8 cellular contexts compared by ENCODE assay signal in the genomic region with DNA sequence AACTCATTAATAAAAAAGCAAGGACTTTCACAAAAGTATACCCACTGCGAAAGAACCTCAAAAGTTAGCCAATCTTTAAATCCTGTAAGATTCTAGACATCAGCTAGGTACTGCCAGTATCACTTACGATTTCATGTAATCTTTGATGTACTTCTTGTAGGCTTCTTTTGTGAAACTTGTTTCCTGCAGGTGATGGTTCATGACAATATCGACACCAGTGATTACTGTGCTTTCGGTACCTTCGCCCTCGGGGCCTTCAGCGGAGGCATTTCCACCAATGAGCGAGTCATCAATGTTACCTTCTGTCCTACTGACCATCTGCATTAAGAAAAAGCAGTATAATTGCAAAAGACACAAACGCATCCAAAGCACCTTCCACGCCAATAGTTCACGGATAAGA. TPM values are rescaled to one million over a fixed set of nuclear protein-coding genes. Genes with fewer than 3 reads are reported as not detected.
DNase-seq lines count a peak whose midpoint lies in the region; ATAC-seq, FAIRE-seq and TF ChIP-seq lines count a peak whose summit lies in the region.

No MANE protein-coding gene starts in this region.

- no peak for ATAC-seq in activated CD8-positive, alpha-beta T cell treated with anti-CD3 and anti-CD28 coated beads, Interleukin-2, amount 10 ng/mL, durations not matched to agents 7 days and 5 days
- ATAC-seq in GM19035 (IDR thresholded peaks at IDR 0.05; ENCODE audit: unreplicated experiment): no peak
- ATAC-seq in GM18505 (IDR thresholded peaks at IDR 0.05; ENCODE audit: unreplicated experiment): no peak
- no peak for ATAC-seq in GM18873 (IDR thresholded peaks at IDR 0.05; ENCODE audit: low FRiP score, unreplicated experiment)

- no peaks in the 10 kb centered on the region for H3K27me3 ChIP-seq in GM23248 (replicated peaks; ENCODE audit: insufficient read depth)
- no peaks in the 10 kb centered on the region for H3K27me3 ChIP-seq in small intestine (ENCODE audit: control insufficient read depth in 2 of 2, insufficient read depth in 2 of 2, low read length in 2 of 2)

- in situ Hi-C loops in GM23248 (cut with MboI): no loop called here

- no peaks in the 10 kb centered on the region for H3K27me3 Mint-ChIP-seq in activated CD8-positive, alpha-beta T cell treated with anti-CD3 and anti-CD28 coated beads, Interleukin-2, amount 10 ng/mL, durations not matched to agents 7 days and 5 days (ENCODE audit: low read depth)

- H3K27ac Mint-ChIP-seq in activated CD8-positive, alpha-beta T cell treated with anti-CD3 and anti-CD28 coated beads, Interleukin-2, amount 10 ng/mL, durations not matched to agents 7 days and 5 days: peak overlapping the region; percentile 100

- H3K4me3 Mint-ChIP-seq in activated CD8-positive, alpha-beta T cell treated with anti-CD3 and anti-CD28 coated beads, Interleukin-2, amount 10 ng/mL, durations not matched to agents 7 days and 5 days: peak overlapping the region; percentile 98

- peaks cover 57% of the 10 kb centered on the region for H3F3A ChIP-seq in GM23248 (ENCODE audit: insufficient read depth)

- peaks cover 54% of the 10 kb centered on the region for H4K20me1 ChIP-seq in GM23248 (ENCODE audit: insufficient read depth)

- no peaks in the 10 kb centered on the region for H3K9me2 ChIP-seq in GM23248 (ENCODE audit: insufficient read depth)

- no peak for FAIRE-seq in small intestine (lab: Jason Lieb, UNC)

- peak overlapping the region; percentile 98 for H3K4me3 ChIP-seq in GM23248
- H3K4me3 ChIP-seq in foreskin fibroblast (ENCODE audit: low read depth in 1 of 2, low read length in 2 of 2): peak overlapping the region; percentile 66 to 97
- H3K4me3 ChIP-seq in small intestine (ENCODE audit: low read depth in 1 of 2, low read length in 2 of 2): peak overlapping the region; percentile 92 to 100

- CTCF ChIA-PET in activated CD8-positive, alpha-beta T cell treated with anti-CD3 and anti-CD28 coated beads, Interleukin-2, amount 10 ng/mL, durations not matched to agents 7 days and 5 days (lab: Charles Lee): interaction anchor here (1.4 to 2.9 kb wide), 4 partner anchors 17 to 292 kb away, joined by 4 to 13 read pairs (median 6); partner anchors contain the start of gene SLC25A30

- peaks cover 58% of the 10 kb centered on the region for H3K4me1 Mint-ChIP-seq in activated CD8-positive, alpha-beta T cell treated with anti-CD3 and anti-CD28 coated beads, Interleukin-2, amount 10 ng/mL, durations not matched to agents 7 days and 5 days (ENCODE audit: low read depth)

- H3K9ac ChIP-seq in GM23248: peak overlapping the region; percentile 99

- peaks cover 70% of the 10 kb centered on the region for H3K36me3 Mint-ChIP-seq in activated CD8-positive, alpha-beta T cell treated with anti-CD3 and anti-CD28 coated beads, Interleukin-2, amount 10 ng/mL, durations not matched to agents 7 days and 5 days (ENCODE audit: low read depth)

- H3K36me3 ChIP-seq in GM23248 (ENCODE audit: low read depth) (peaks cover 54% of the 10 kb centered on the region), small intestine (ENCODE audit: control insufficient read depth in 2 of 2, insufficient read depth in 2 of 2, low read length in 2 of 2) (peaks cover 21 to 28% of the 10 kb centered on the region in 2 donors)

- TF ChIP-seq POLR2A in GM18505 (IDR thresholded peaks at IDR 0.05; ENCODE audit: borderline replicate concordance, extremely low read depth, insufficient read depth, insufficient read length): no peak

- H3K79me2 ChIP-seq in GM23248 (ENCODE audit: insufficient read depth): peaks cover 72% of the 10 kb centered on the region

- peak; percentile 20 for DNase-seq in GM23248
- DNase-seq in activated CD8-positive, alpha-beta T cell treated with anti-CD3 and anti-CD28 coated beads, Interleukin-2, amount 10 ng/mL, durations not matched to agents 7 days and 5 days: peak; percentile 42
- DNase-seq in foreskin fibroblast: no peak
- no peak for DNase-seq in small intestine
- DNase-seq in occipital lobe (lab: John Stamatoyannopoulos, UW): no peak

- H3K9me3 ChIP-seq in GM23248 (ENCODE audit: low read depth): no peaks in the 10 kb centered on the region
- H3K9me3 ChIP-seq in small intestine (ENCODE audit: control insufficient read depth, low read depth): no peaks in the 10 kb centered on the region

- POLR2A ChIA-PET in activated CD8-positive, alpha-beta T cell treated with anti-CD3 and anti-CD28 coated beads, Interleukin-2, amount 10 ng/mL, durations not matched to agents 7 days and 5 days (lab: Charles Lee): interaction anchor here (0.7 to 3.2 kb wide), 12 partner anchors 10 to 836 kb away, joined by 3 to 19 read pairs (median 10); partner anchors contain the start of genes COG3 and SLC25A30

- H3K4me1 ChIP-seq in GM23248 (ENCODE audit: insufficient read depth) (peaks cover 53% of the 10 kb centered on the region), small intestine (ENCODE audit: control insufficient read depth in 2 of 2, insufficient read depth in 1 of 2, low read depth in 1 of 2, low read length in 1 of 2) (peaks cover 11 to 30% of the 10 kb centered on the region in 2 donors)

- H3K27ac ChIP-seq in GM23248: peak overlapping the region; percentile 98
- H3K27ac ChIP-seq in small intestine (ENCODE audit: low read depth in 1 of 2, low read length in 1 of 2): peak overlapping the region in 1 of 2 donors; percentile 100

- H3K9me3 Mint-ChIP-seq in activated CD8-positive, alpha-beta T cell treated with anti-CD3 and anti-CD28 coated beads, Interleukin-2, amount 10 ng/mL, durations not matched to agents 7 days and 5 days (ENCODE audit: insufficient read depth): no peaks in the 10 kb centered on the region

- 3 to 5% methylated on average over 11 of the region's 11 CpGs for WGBS in GM23248 (ENCODE audit: low coverage in 1 of 2, low lambda C conversion rate in 2 of 2, missing lambda C conversion rate in 2 of 2), 2 experiments
- 2 to 6% (median 3%) methylated on average over 11 of the region's 11 CpGs for WGBS in small intestine, 3 donors

- no peak overlapping the region for H2AFZ ChIP-seq in GM23248

- no peak for TF ChIP-seq CTCF in foreskin fibroblast (IDR thresholded peaks at IDR 0.05; ENCODE audit: low read depth, low read length)

- peak overlapping the region; percentile 96 for H3K4me2 ChIP-seq in GM23248 (ENCODE audit: unreplicated experiment)

RNA-seq across cellular contexts. Expression of gene TPT1, which starts 1.1 kb away (rescaled TPM):
- total RNA-seq in GM23248 (2014; rRNA removed; shearing (Covaris generic)): 2,021 and 2,164 TPM in 2 replicates
- 1,100 and 1,151 TPM in 2 replicates for polyA plus RNA-seq in GM23248 (2016; fragmentation: Nextera tagmentation; extraction: Ambion mirVana)
- 1,000 to 10,000 TPM; 3,981 to 4,076 TPM for total RNA-seq in activated CD8-positive, alpha-beta T cell treated with anti-CD3 and anti-CD28 coated beads, Interleukin-2, amount 10 ng/mL, durations not matched to agents 7 days and 5 days
- over 10,000 TPM in 1 of 3 donors, 1,000 to 10,000 TPM in 2; 7,740 to 12,612 (median 9,620) TPM for polyA plus RNA-seq in small intestine
- total RNA-seq in occipital lobe: 2,066 TPM

Comparison
In these comparisons a context has a peak if more than half of its experiments do, and no peak if none do; other contexts are left out.
1. DNase-seq: peak in GM23248 (single experiment) and activated CD8-positive, alpha-beta T cell treated with anti-CD3 and anti-CD28 coated beads, Interleukin-2, amount 10 ng/mL, durations not matched to agents 7 days and 5 days (single experiment); none in foreskin fibroblast (0 of 2), small intestine (single experiment) and occipital lobe (single experiment).
2. Peak in every context shown above with its lines, with median percentiles within 50 percentile points of each other: H3K4me3 ChIP-seq.